ENCODE assay signal across 8 cellular contexts in the genomic region with DNA sequence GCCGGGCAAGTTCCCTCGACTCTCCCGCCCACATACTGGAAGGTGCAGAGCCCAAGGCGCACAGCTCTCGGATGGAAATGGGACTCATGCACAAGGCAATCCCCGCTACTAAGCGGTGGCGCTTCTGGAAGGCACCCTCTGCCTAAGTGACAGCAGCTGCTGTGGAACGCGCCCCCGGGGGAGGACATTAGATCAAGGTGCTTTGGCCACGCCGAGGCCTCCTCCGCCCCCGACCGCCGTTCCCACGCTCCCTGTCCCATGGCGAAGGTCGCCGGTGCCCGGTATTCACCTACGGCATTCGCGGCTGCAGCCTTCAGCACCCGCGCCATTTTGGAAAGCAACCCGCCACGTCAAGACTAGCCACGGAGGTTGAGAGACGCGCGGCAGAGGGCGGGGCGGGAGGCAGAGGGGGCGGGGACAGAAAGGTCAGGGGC. TPM values are rescaled to one million over a fixed set of nuclear protein-coding genes. Genes with fewer than 3 reads are reported as not detected.
DNase-seq lines count a peak whose midpoint lies in the region; ATAC-seq and TF ChIP-seq lines count a peak whose summit lies in the region.

A gene (minus strand): TSS at position 339 of the 434 bp plus-strand sequence. CDS start 10 bp downstream, at position 329.

- H3K79me2 ChIP-seq in PC-9 (ENCODE audit: low read depth), result peaks cover 61% of the 10 kb centered on the region
- H3K79me2 ChIP-seq in fibroblast of lung (ENCODE audit: control insufficient read depth, insufficient read depth, low read length), result peaks cover 40% of the 10 kb centered on the region

- peak within 1 kb of the TSS; percentile 96 for H2AFZ ChIP-seq in IMR-90 (replicated peaks; ENCODE audit: low read length, poor library complexity)
- H2AFZ ChIP-seq in PC-9, result peak within 1 kb of the TSS; percentile 87
- peak within 1 kb of the TSS; percentile 95 for H2AFZ ChIP-seq in fibroblast of lung (ENCODE audit: low read length)

- H3K4me3 Mint-ChIP-seq in activated T-cell treated with anti-CD3 and anti-CD28 coated beads, Interleukin-2, amount 50 U/mL, for 72 hours, result no peak within 1 kb of the TSS
- no peak within 1 kb of the TSS for H3K4me3 Mint-ChIP-seq in neural crest cell

- H3K9me1 ChIP-seq in IMR-90 (ENCODE audit: insufficient read depth, low read length), result peaks cover 4% of the 10 kb centered on the region; the same call in 1 of the 2 replicates

- peak; percentile 70 for TF ChIP-seq POLR2A in IMR-90 (IDR thresholded peaks at IDR 0.05; ENCODE audit: low read depth, low read length)

- H3K9ac ChIP-seq in IMR-90 (ENCODE audit: low read depth, low read length), result peak within 1 kb of the TSS; percentile 100
- H3K9ac ChIP-seq in fibroblast of lung (ENCODE audit: insufficient read depth, low read length), result peak within 1 kb of the TSS; percentile 89
- H3K9ac ChIP-seq in subcutaneous abdominal adipose tissue (ENCODE audit: low read length in 5 of 5), result peak within 1 kb of the TSS; percentile 77 to 96 (median 94)

- in situ Hi-C loops in IMR-90 (cut with MboI; ENCODE audit: low sequenced_read_pairs), result no loop called here

- H3K9me2 ChIP-seq in PC-9 (ENCODE audit: insufficient read depth), result no peaks in the 10 kb centered on the region

- H3K79me1 ChIP-seq in IMR-90 (ENCODE audit: low read depth in 1 of 2, low read length in 2 of 2), result peaks cover 4 to 28% of the 10 kb centered on the region in 2 experiments; a peak in 3 of 4 replicates

- peak within 1 kb of the TSS; percentile 92 for H3K18ac ChIP-seq in IMR-90 (ENCODE audit: low read depth, low read length)

- BruUV-seq in IMR-90 (replicated peaks; lab: Mats Ljungman, UMichigan) (no TSS peak), PC-9 (replicated peaks; lab: Mats Ljungman, UMichigan) (no TSS peak)

- TF ChIP-seq RAD21 in IMR-90 (IDR thresholded peaks at IDR 0.05; ENCODE audit: low read length), result no peak

- CTCF ChIA-PET in IMR-90 (lab: Yijun Ruan, JAX) (no interaction called here), PC-9 (lab: Charles Lee) (interaction anchor here (1.0 kb wide), 1 partner anchor 128 kb away, joined by 3 read pairs; no protein-coding TSS in a partner anchor)

- TF ChIP-seq CTCF in IMR-90 (conservative IDR thresholded peaks at IDR 0.05; ENCODE audit: low read depth, low read length) (no peak), PC-9 (conservative IDR thresholded peaks at IDR 0.05) (no peak), fibroblast of lung (conservative IDR thresholded peaks at IDR 0.05 in 1 of 2, IDR thresholded peaks at IDR 0.05 in 1 of 2; ENCODE audit: low read depth in 1 of 2, low read length in 2 of 2) (no peak), neural crest cell (conservative IDR thresholded peaks at IDR 0.05) (no peak)

- intact Hi-C loops in IMR-90 (cut with micrococcal nuclease), result loop anchor here (1.0 to 10.0 kb wide), 5 partner anchors 30 to 1447 kb away; a partner anchor contains a TSS
- intact Hi-C loops in PC-9 (cut with micrococcal nuclease; ENCODE audit: unreplicated experiment), result loop anchor here (1.0 to 2.0 kb wide), 2 partner anchors 62 to 107 kb away; a partner anchor contains a TSS

- peak within 1 kb of the TSS; percentile 84 for H3K27ac ChIP-seq in IMR-90 (ENCODE audit: insufficient read depth, low read length)
- H3K27ac ChIP-seq in PC-9, result peak within 1 kb of the TSS; percentile 87
- H3K27ac ChIP-seq in fibroblast of lung (ENCODE audit: insufficient read depth, low read length), result peak within 1 kb of the TSS; percentile 87
- peak within 1 kb of the TSS; percentile 92 for H3K27ac ChIP-seq in subcutaneous abdominal adipose tissue (ENCODE audit: low read depth, low read length)

- WGBS in IMR-90 (ENCODE audit: extremely low coverage in 2 of 2, insufficient read length in 1 of 2), 2 experiments, result 0% methylated on average over 21 of the region's 36 CpGs; no CpG with 5 or more reads in 1 of the 2 experiments

- H4K20me1 ChIP-seq in IMR-90 (ENCODE audit: insufficient read depth, low read length) (peaks cover 6% of the 10 kb centered on the region; the same call in 1 of the 2 replicates), PC-9 (ENCODE audit: insufficient read depth) (0 out of 2 replicates have a peak, but pooled peaks cover 5% of the 10 kb centered on the region), fibroblast of lung (ENCODE audit: control insufficient read depth, extremely low read depth, insufficient read depth, low read length) (no peaks in the 10 kb centered on the region)

- H3K56ac ChIP-seq in IMR-90 (ENCODE audit: extremely low read depth, insufficient read depth, low read length), result peak within 1 kb of the TSS; percentile 90

- no peaks in the 10 kb centered on the region for H3K27me3 ChIP-seq in IMR-90 (ENCODE audit: control insufficient read depth, insufficient read depth, low read length)
- no peaks in the 10 kb centered on the region for H3K27me3 ChIP-seq in PC-9 (ENCODE audit: insufficient read depth, low read depth)
- no peaks in the 10 kb centered on the region for H3K27me3 ChIP-seq in fibroblast of lung (ENCODE audit: control insufficient read depth, insufficient read depth, low read length)
- H3K27me3 ChIP-seq in subcutaneous abdominal adipose tissue (ENCODE audit: control insufficient read depth in 5 of 5, insufficient read depth in 4 of 5, low read length in 5 of 5), result no peaks in the 10 kb centered on the region

- peak within 1 kb of the TSS; percentile 99 for H3K23ac ChIP-seq in IMR-90 (ENCODE audit: low read depth, low read length)

- peaks cover 3% of the 10 kb centered on the region; the same call in 1 of the 2 replicates for H3K4me1 ChIP-seq in IMR-90 (ENCODE audit: control insufficient read depth, insufficient read depth, low read length)
- H3K4me1 ChIP-seq in PC-9 (replicated peaks; ENCODE audit: insufficient read depth), result peaks cover 40% of the 10 kb centered on the region
- peaks cover 5% of the 10 kb centered on the region for H3K4me1 ChIP-seq in fibroblast of lung (ENCODE audit: control insufficient read depth, extremely low read depth, insufficient read depth, low read length)
- H3K4me1 ChIP-seq in subcutaneous abdominal adipose tissue (ENCODE audit: control insufficient read depth in 5 of 5, insufficient read depth in 5 of 5, low read length in 5 of 5), result peaks cover 2 to 35% (median 30%) of the 10 kb centered on the region in 5 donors

- H4K5ac ChIP-seq in IMR-90 (ENCODE audit: low read depth, low read length), result peak within 1 kb of the TSS; percentile 97

- dilution Hi-C loops in IMR-90 (cut with HindIII; ENCODE audit: low sequenced_read_pairs, unreplicated experiment), result no loop called here

- peak within 1 kb of the TSS; percentile 69; the same call in 1 of the 3 replicates for H2BK15ac ChIP-seq in IMR-90 (ENCODE audit: low read depth, low read length)

- peak within 1 kb of the TSS; percentile 94 to 96 for H4K8ac ChIP-seq in IMR-90 (ENCODE audit: low read depth in 2 of 2, low read length in 2 of 2)

- H3K9me3 ChIP-seq in IMR-90 (ENCODE audit: control insufficient read depth, insufficient read depth, low read length) (no peaks in the 10 kb centered on the region), PC-9 (ENCODE audit: insufficient read depth, low read depth) (no peaks in the 10 kb centered on the region), fibroblast of lung (ENCODE audit: control insufficient read depth, insufficient read depth, low read depth, low read length) (no peaks in the 10 kb centered on the region), subcutaneous abdominal adipose tissue (ENCODE audit: control insufficient read depth in 5 of 5, low read length in 5 of 5) (no peaks in the 10 kb centered on the region)

- H3K27ac Mint-ChIP-seq in activated T-cell treated with anti-CD3 and anti-CD28 coated beads, Interleukin-2, amount 50 U/mL, for 72 hours, result peak within 1 kb of the TSS; percentile 85
- H3K27ac Mint-ChIP-seq in neural crest cell (ENCODE audit: unreplicated experiment), result peak within 1 kb of the TSS; percentile 96

- peak within 1 kb of the TSS; percentile 94 for H4K91ac ChIP-seq in IMR-90 (ENCODE audit: insufficient read depth, low read depth, low read length)

- H2BK20ac ChIP-seq in IMR-90 (ENCODE audit: low read depth, low read length), result peak within 1 kb of the TSS; percentile 84

- DNase-seq in DMS53 treated with DMSO at 0.1 percent for 48 hours (lab: John Stamatoyannopoulos, UW; ENCODE audit: unreplicated experiment), result peak; percentile 92
- DNase-seq in IMR-90, result peak; percentile 79
- DNase-seq in PC-9, result peak; percentile 76 to 86
- peak; percentile 88 to 92 for DNase-seq in activated T-cell treated with anti-CD3 and anti-CD28 coated beads, Interleukin-2, amount 50 U/mL, for 72 hours
- DNase-seq in fibroblast of lung (ENCODE audit: low read depth in 2 of 2), result peak; percentile 83 to 85
- DNase-seq in neural crest cell (ENCODE audit: low read depth, low spot score), result peak; percentile 83

- peak within 1 kb of the TSS; percentile 95 for H2AK9ac ChIP-seq in IMR-90 (replicated peaks; ENCODE audit: low read depth, low read length, poor library complexity)

- peak; percentile 80 for ATAC-seq in GM21576 (IDR thresholded peaks at IDR 0.05; ENCODE audit: unreplicated experiment)
- peak; percentile 94 for ATAC-seq in IMR-90 (ENCODE audit: low read depth)
- ATAC-seq in activated T-cell treated with anti-CD3 and anti-CD28 coated beads, Interleukin-2, amount 50 U/mL, for 72 hours (replicated peaks in 1 of 2), result peak; percentile 90

- H3K4me2 ChIP-seq in IMR-90 (ENCODE audit: low read depth, low read length) (peak within 1 kb of the TSS; percentile 87), PC-9 (peak within 1 kb of the TSS; percentile 99), fibroblast of lung (ENCODE audit: extremely low read depth, insufficient read depth, low read length) (peak within 1 kb of the TSS; percentile 100)

- H3K36me3 ChIP-seq in IMR-90 (ENCODE audit: control insufficient read depth, insufficient read depth, low read length), result peaks cover 4% of the 10 kb centered on the region
- H3K36me3 ChIP-seq in PC-9 (ENCODE audit: low read depth), result peaks cover 11% of the 10 kb centered on the region
- H3K36me3 ChIP-seq in fibroblast of lung (ENCODE audit: control insufficient read depth, insufficient read depth, low read length), result peaks cover 2% of the 10 kb centered on the region
- peaks cover 9 to 14% (median 10%) of the 10 kb centered on the region in 5 donors for H3K36me3 ChIP-seq in subcutaneous abdominal adipose tissue (ENCODE audit: control insufficient read depth in 5 of 5, insufficient read depth in 5 of 5, low read length in 5 of 5)

- H3K14ac ChIP-seq in IMR-90 (replicated peaks; ENCODE audit: low read depth, low read length), result peak within 1 kb of the TSS; percentile 94

- peaks cover 19% of the 10 kb centered on the region; the same call in 1 of the 2 replicates for H3F3A ChIP-seq in PC-9 (ENCODE audit: insufficient read depth, low read depth)

- peaks cover 3% of the 10 kb centered on the region in 2 donors for H3K36me3 Mint-ChIP-seq in activated T-cell treated with anti-CD3 and anti-CD28 coated beads, Interleukin-2, amount 50 U/mL, for 72 hours (ENCODE audit: insufficient read depth in 2 of 2)
- no peaks in the 10 kb centered on the region for H3K36me3 Mint-ChIP-seq in neural crest cell (ENCODE audit: low read depth)

- H2BK120ac ChIP-seq in IMR-90 (ENCODE audit: low read depth, low read length), result peak within 1 kb of the TSS; percentile 97

- no peaks in the 10 kb centered on the region for H3K27me3 Mint-ChIP-seq in activated T-cell treated with anti-CD3 and anti-CD28 coated beads, Interleukin-2, amount 50 U/mL, for 72 hours (ENCODE audit: low read depth)
- H3K27me3 Mint-ChIP-seq in neural crest cell (ENCODE audit: low read depth), result no peaks in the 10 kb centered on the region

- peak within 1 kb of the TSS; percentile 93 for H2BK5ac ChIP-seq in IMR-90 (ENCODE audit: low read depth, low read length, poor library complexity, severe bottlenecking)

- POLR2A ChIA-PET in IMR-90 (lab: Charles Lee; ENCODE audit: unreplicated experiment) (no interaction called here), PC-9 (lab: Charles Lee; ENCODE audit: unreplicated experiment) (interaction anchor here (0.5 to 0.7 kb wide), 2 partner anchors 62 to 865 kb away, joined by 3 to 6 read pairs; no protein-coding TSS in a partner anchor)

- peak within 1 kb of the TSS; percentile 73 for H2AK5ac ChIP-seq in IMR-90 (ENCODE audit: low read depth, low read length)

- H3K4me1 Mint-ChIP-seq in activated T-cell treated with anti-CD3 and anti-CD28 coated beads, Interleukin-2, amount 50 U/mL, for 72 hours (ENCODE audit: low read depth), result peaks cover 18% of the 10 kb centered on the region
- peaks cover 15% of the 10 kb centered on the region for H3K4me1 Mint-ChIP-seq in neural crest cell

- H3K4me3 ChIP-seq in IMR-90 (ENCODE audit: insufficient read depth, low read depth, low read length) (peak within 1 kb of the TSS; percentile 78), PC-9 (peak within 1 kb of the TSS; percentile 88), fibroblast of lung (replicated peaks in 1 of 4; ENCODE audit: control extremely low read depth in 1 of 4, insufficient read depth in 1 of 4, low read depth in 3 of 4, low read length in 4 of 4) (peak within 1 kb of the TSS; percentile 54 to 99 (median 82)), subcutaneous abdominal adipose tissue (ENCODE audit: low read depth in 1 of 5, low read length in 5 of 5) (peak within 1 kb of the TSS; percentile 85 to 97 (median 92))

- peak within 1 kb of the TSS; percentile 95 for H3K4ac ChIP-seq in IMR-90 (ENCODE audit: low read depth, low read length)

- H3K9me3 Mint-ChIP-seq in activated T-cell treated with anti-CD3 and anti-CD28 coated beads, Interleukin-2, amount 50 U/mL, for 72 hours, result no peaks in the 10 kb centered on the region
- no peaks in the 10 kb centered on the region for H3K9me3 Mint-ChIP-seq in neural crest cell

RNA-seq across cellular contexts. Expression of the gene that starts here (rescaled TPM):
- total RNA-seq in IMR-90 (2012; rRNA removed), result 11.1 and 13.9 TPM in 2 replicates
- polyA plus RNA-seq in IMR-90 (2012; rRNA removed), result 13.4 and 15.0 TPM in 2 replicates
- polyA plus RNA-seq in IMR-90 (2012; cell fraction: cytosol; rRNA removed), result 5.4 and 5.9 TPM in 2 replicates
- polyA plus RNA-seq in IMR-90 (2012; cell fraction: nucleus; rRNA removed; ENCODE audit: low replicate concordance), result 30.8 and 50.7 TPM in 2 replicates
- total RNA-seq in PC-9 (2021), result 12.5 and 15.8 TPM in 2 replicates
- total RNA-seq in activated T-cell treated with anti-CD3 and anti-CD28 coated beads, Interleukin-2, amount 50 U/mL, for 72 hours, result 10 to 100 TPM; 20.8 to 31.8 TPM
- 13.4 and 18.8 TPM in 2 replicates for total RNA-seq in fibroblast of lung
- polyA plus RNA-seq in fibroblast of lung, result 10.3 and 18.8 TPM in 2 replicates
- 11.0 and 18.8 TPM in 2 replicates for polyA plus RNA-seq in fibroblast of lung (2012)
- polyA minus RNA-seq in fibroblast of lung (ENCODE audit: low replicate concordance), result 1.1 TPM in 1 of 2 replicates, not detected in the other
- total RNA-seq in neural crest cell, result 9.5 and 9.9 TPM in 2 replicates

Comparison
In these comparisons a context has a peak if more than half of its experiments do, and no peak if none do; other contexts are left out.
1. Peak in every context shown above with its lines: DNase-seq, ATAC-seq, H3K4me3 ChIP-seq and H3K27ac ChIP-seq.